ENCODE assay signal across 12 cellular contexts in genomic region chr6:116363759-116364158, GRCh38. TPM values are rescaled to one million over a fixed set of nuclear protein-coding genes. Genes with fewer than 3 reads are reported as not detected.
DNase-seq lines count a peak whose midpoint lies in the region; ATAC-seq lines count a peak whose summit lies in the region.
"Had no signal": no experiment of that assay in that cellular context is flagged by ENCODE, and none has a peak within 500 bp of the region (broad histone marks: within the 10 kb centered on the region; RNA-seq: fewer than 3 reads in every experiment).

No MANE protein-coding gene starts in this region.

- peaks cover 15% of the 10 kb centered on the region for H3K4me1 ChIP-seq in ACC112 (ENCODE audit: control insufficient read depth, insufficient read depth, low read length, unreplicated experiment)
- peaks cover 16% of the 10 kb centered on the region for H3K4me1 ChIP-seq in adipocyte (ENCODE audit: control insufficient read depth, insufficient read depth, low read length)

- no peak overlapping the region for H3K27ac ChIP-seq in ACC112 (ENCODE audit: low read depth, low read length)
- H3K27ac ChIP-seq: esophagus squamous epithelium, PC-9 had no signal

- no peaks in the 10 kb centered on the region for H3K27me3 ChIP-seq in ACC112 (ENCODE audit: insufficient read depth, low read length)
- no peaks in the 10 kb centered on the region for H3K27me3 ChIP-seq in adipocyte (replicated peaks; ENCODE audit: control insufficient read depth, insufficient read depth, low read length)
- H3K27me3 ChIP-seq: esophagus squamous epithelium had no signal

- peak overlapping the region; percentile 22 for H3K9ac ChIP-seq in adipocyte (ENCODE audit: low read length)

- DNase-seq in HT1080 (ENCODE audit: low read depth), result peak; percentile 48
- peak; percentile 61 for DNase-seq in adipocyte (ENCODE audit: low read depth)
- peak; percentile 22 for DNase-seq in hepatic stellate cell (ENCODE audit: low spot score)
- no peak for DNase-seq in T1000 (lab: John Stamatoyannopoulos, UW)
- DNase-seq in activated T-cell treated with anti-CD3 and anti-CD28 coated beads, Interleukin-2, amount 50 U/mL, for 1 hour, result no peak
- DNase-seq: esophagus squamous epithelium; NCI-H187 treated with DMSO at 0.1 percent for 48 hours; PC-9; stimulated activated CD4-positive, alpha-beta T cell treated with anti-CD3 and anti-CD28 coated beads, Interleukin-4, amount 100 ng/mL, for 4 hours had no signal

- no peaks in the 10 kb centered on the region for H3K9me3 ChIP-seq in adipocyte (ENCODE audit: control insufficient read depth, low read length)
- H3K9me3 ChIP-seq: esophagus squamous epithelium had no signal

- ATAC-seq in GM19324 (IDR thresholded peaks at IDR 0.05; ENCODE audit: low FRiP score, unreplicated experiment) (no peak), GM18909 (IDR thresholded peaks at IDR 0.05; ENCODE audit: poor library complexity, unreplicated experiment) (no peak)

- H3K36me3 ChIP-seq in ACC112 (ENCODE audit: insufficient read depth, low read length), result no peaks in the 10 kb centered on the region
- no peaks in the 10 kb centered on the region for H3K36me3 ChIP-seq in adipocyte (ENCODE audit: control insufficient read depth, insufficient read depth, low read length, severe bottlenecking)
- H3K36me3 ChIP-seq: esophagus squamous epithelium had no signal

- no peaks in the 10 kb centered on the region for H3K79me2 ChIP-seq in ACC112 (ENCODE audit: control insufficient read depth, insufficient read depth, low read length, unreplicated experiment)

- H3K4me3 ChIP-seq in ACC112 (ENCODE audit: low read depth, low read length) (0 out of 2 replicates have a peak overlapping the region, but pooled peaks have one; percentile 10), adipocyte (ENCODE audit: low read length) (peak overlapping the region; percentile 57)
- H3K4me3 ChIP-seq: esophagus squamous epithelium, PC-9 had no signal

- no peak overlapping the region for H2AFZ ChIP-seq in ACC112 (ENCODE audit: low read length, unreplicated experiment)
- H2AFZ ChIP-seq: PC-9 had no signal

RNA-seq across cellular contexts. Expression of gene DSE, which starts 7.0 kb away (rescaled TPM):
- total RNA-seq in HT1080 (2014; rRNA removed; shearing (Covaris generic)), result 38.6 and 44.3 TPM in 2 replicates
- 21.9 and 25.7 TPM in 2 replicates for polyA plus RNA-seq in HT1080 (2015; cell fraction: cytosol; rRNA removed)
- 27.1 and 30.7 TPM in 2 replicates for polyA plus RNA-seq in HT1080 (2015; cell fraction: nucleus; rRNA removed)

Comparison
In these comparisons a context has a peak if more than half of its experiments do, and no peak if none do; other contexts are left out.
1. DNase-seq: peak in HT1080 (single experiment), adipocyte (single experiment) and hepatic stellate cell (single experiment); none in T1000 (single experiment) and activated T-cell treated with anti-CD3 and anti-CD28 coated beads, Interleukin-2, amount 50 U/mL, for 1 hour (single experiment).